9 cellular contexts compared by ENCODE assay signal in genomic region chr7:143492043-143492471, GRCh38. TPM values are rescaled to one million over a fixed set of nuclear protein-coding genes. Genes with fewer than 3 reads are reported as not detected.
DNase-seq lines count a peak whose midpoint lies in the region; ATAC-seq and TF ChIP-seq lines count a peak whose summit lies in the region.
"Had no signal": no experiment of that assay in that cellular context is flagged by ENCODE, and none has a peak within 500 bp of the region (broad histone marks: within the 10 kb centered on the region; RNA-seq: fewer than 3 reads in every experiment).

No MANE protein-coding gene starts in this region.

- no peak for TF ChIP-seq CTCF in AG04450 (IDR thresholded peaks at IDR 0.05; ENCODE audit: low read depth, low read length)
- no peak for TF ChIP-seq CTCF in HEK293 (tag by site-specific recombination; IDR thresholded peaks at IDR 0.05)
- TF ChIP-seq CTCF in glutamatergic neuron (IDR thresholded peaks at IDR 0.05; ENCODE audit: partially characterized antibody, unreplicated experiment), result no peak

- CTCF ChIA-PET in AG04450 (lab: Charles Lee) (interaction anchor here (0.9 to 2.7 kb wide), 3 partner anchors 9 to 251 kb away, joined by 3 to 10 read pairs (median 5); no protein-coding TSS in a partner anchor), HEK293 (lab: Yijun Ruan, JAX) (interaction anchor here (0.7 to 1.5 kb wide), 5 partner anchors 10 to 251 kb away, joined by 3 to 4 read pairs (median 3); no protein-coding TSS in a partner anchor)

- H3K4me1 Mint-ChIP-seq in glutamatergic neuron (ENCODE audit: low read depth, unreplicated experiment), result no peaks in the 10 kb centered on the region

- no peaks in the 10 kb centered on the region for H3K36me3 ChIP-seq in HEK293 (ENCODE audit: control insufficient read depth in 2 of 2, insufficient read depth in 1 of 2, low read length in 2 of 2)
- H3K36me3 ChIP-seq in adipocyte (ENCODE audit: control insufficient read depth, insufficient read depth, low read length, severe bottlenecking), result no peaks in the 10 kb centered on the region

- H3K27me3 ChIP-seq in AG04450 (ENCODE audit: control insufficient read depth, insufficient read depth, low read length) (no peaks in the 10 kb centered on the region), adipocyte (replicated peaks; ENCODE audit: control insufficient read depth, insufficient read depth, low read length) (no peaks in the 10 kb centered on the region)

- H3K4me3 ChIP-seq in AG04450 (ENCODE audit: low read depth, low read length) (no peak overlapping the region), HEK293 (ENCODE audit: low read depth, low read length) (no peak overlapping the region), adipocyte (ENCODE audit: low read length) (no peak overlapping the region)

- no peaks in the 10 kb centered on the region for H3K27me3 Mint-ChIP-seq in glutamatergic neuron (ENCODE audit: unreplicated experiment)

- peak; percentile 23 for DNase-seq in AG04450 (ENCODE audit: low read depth, low spot score)
- DNase-seq in adipocyte (ENCODE audit: low read depth), result peak; percentile 85
- DNase-seq in kidney glomerular epithelial cell (lab: John Stamatoyannopoulos, UW), result peak; percentile 25
- DNase-seq in glutamatergic neuron, result no peak
- DNase-seq: NCI-H524 had no signal

- no peaks in the 10 kb centered on the region for H3K36me3 Mint-ChIP-seq in glutamatergic neuron (ENCODE audit: unreplicated experiment)

- H3K4me1 ChIP-seq in HEK293 (ENCODE audit: control insufficient read depth, insufficient read depth, low read length) (no peaks in the 10 kb centered on the region), adipocyte (ENCODE audit: control insufficient read depth, insufficient read depth, low read length) (peaks cover 37% of the 10 kb centered on the region)

- H3K9me3 ChIP-seq in AG04450 (ENCODE audit: control insufficient read depth, insufficient read depth, low read length), result no peaks in the 10 kb centered on the region
- no peaks in the 10 kb centered on the region for H3K9me3 ChIP-seq in HEK293 (ENCODE audit: control insufficient read depth, insufficient read depth, low read depth, low read length)
- H3K9me3 ChIP-seq in adipocyte (ENCODE audit: control insufficient read depth, low read length), result no peaks in the 10 kb centered on the region

- no peak overlapping the region for H3K9ac ChIP-seq in adipocyte (ENCODE audit: low read length)

- no peak for ATAC-seq in activated CD4-positive, CD25-positive, alpha-beta regulatory T cell treated with anti-CD3 and anti-CD28 coated beads, Interleukin-2, amount 50 U/mL, for 24 hours
- ATAC-seq in HG03039 (IDR thresholded peaks at IDR 0.05; ENCODE audit: unreplicated experiment) (no peak), GM18873 (IDR thresholded peaks at IDR 0.05; ENCODE audit: low FRiP score, unreplicated experiment) (no peak)

- no peaks in the 10 kb centered on the region for H3K9me3 Mint-ChIP-seq in glutamatergic neuron (ENCODE audit: unreplicated experiment)

- no peak overlapping the region for H3K27ac Mint-ChIP-seq in glutamatergic neuron (ENCODE audit: unreplicated experiment)

- POLR2A ChIA-PET in AG04450 (lab: Yijun Ruan, JAX), result no interaction called here
- POLR2A ChIA-PET in HEK293 (lab: Yijun Ruan, JAX), result no interaction called here

- H3K27ac ChIP-seq in AG04450 (ENCODE audit: low read depth, low read length) (no peak overlapping the region), HEK293 (ENCODE audit: extremely low read depth, low read depth, low read length) (no peak overlapping the region)

- no peak overlapping the region for H3K4me3 Mint-ChIP-seq in glutamatergic neuron (ENCODE audit: unreplicated experiment)

TF ChIP-seq in HEK293, 187 proteins besides CTCF, POLR2A, EP300 and RAD21:
- TF ChIP-seq ZNF398 (tag by site-specific recombination; IDR thresholded peaks at IDR 0.05), result no peak
- no peak for TF ChIP-seq ZNF266 (tag by site-specific recombination; IDR thresholded peaks at IDR 0.05; ENCODE audit: low read depth)
- TF ChIP-seq ZBTB17 (tag by site-specific recombination; IDR thresholded peaks at IDR 0.05), result 0 out of 2 replicates have a peak, but pooled peaks have one; percentile 15
- TF ChIP-seq ZNF10 (tag by site-specific recombination; IDR thresholded peaks at IDR 0.05), result peak; percentile 81; the same call in 1 of the 2 replicates

RNA-seq across cellular contexts. Expression of gene TAS2R41, which starts 14.4 kb away (rescaled TPM):
- not detected in 2 replicates for polyA plus RNA-seq in AG04450 (2011; rRNA removed)
- not detected in 2 replicates for polyA minus RNA-seq in AG04450 (2011; rRNA and poly(A)+ RNA removed)
- not detected for total RNA-seq in glutamatergic neuron (ENCODE audit: unreplicated experiment)

RNA-seq across cellular contexts. Expression of gene TAS2R60, which starts 48.8 kb away (rescaled TPM):
- not detected in 2 replicates for polyA plus RNA-seq in AG04450 (2011; rRNA removed)
- not detected in 2 replicates for polyA minus RNA-seq in AG04450 (2011; rRNA and poly(A)+ RNA removed)
- total RNA-seq in glutamatergic neuron (ENCODE audit: unreplicated experiment), result not detected
